In genomic region chr12:53197011-53197640, GRCh38 we compare ENCODE assay signal across 1 cellular context.
TF ChIP-seq lines count a peak whose summit lies in the region.

No MANE protein-coding gene starts in this region.

TF ChIP-seq in GM23338, 12 proteins besides CTCF, POLR2A, EP300 and RAD21 (continued from another document):
- TF ChIP-seq ZNF462 (CRISPR knock-in tag; IDR thresholded peaks at IDR 0.05) (no peak), EZH2phosphoT487 (IDR thresholded peaks at IDR 0.05; ENCODE audit: unreplicated experiment) (no peak), POLR2AphosphoS5 (IDR thresholded peaks at IDR 0.05; ENCODE audit: low read depth) (no peak), NANOG (IDR thresholded peaks at IDR 0.05; ENCODE audit: borderline replicate concordance) (no peak)
